In genomic region chr3:139427283-139428060, GRCh38 we compare ENCODE assay signal across 8 cellular contexts. TPM values are rescaled to one million over a fixed set of nuclear protein-coding genes. Genes with fewer than 3 reads are reported as not detected.
DNase-seq lines count a peak whose midpoint lies in the region; ATAC-seq, FAIRE-seq and TF ChIP-seq lines count a peak whose summit lies in the region.

No MANE protein-coding gene starts in this region.

- TF ChIP-seq RAD21 in A549 (conservative IDR thresholded peaks at IDR 0.05 in 1 of 2, IDR thresholded peaks at IDR 0.05 in 1 of 2) = peak; percentile 70 to 76

- no peaks in the 10 kb centered on the region for H3K4me1 ChIP-seq in A549
- H3K4me1 ChIP-seq in naive thymus-derived CD4-positive, alpha-beta T cell (ENCODE audit: control insufficient read depth in 2 of 2, insufficient read depth in 2 of 2, low read length in 2 of 2) = no peaks in the 10 kb centered on the region

- peaks cover 0 to 29% (median 6%) of the 10 kb centered on the region in 5 donors for H3K36me3 Mint-ChIP-seq in naive thymus-derived CD4-positive, alpha-beta T cell

- H3K27ac Mint-ChIP-seq in naive thymus-derived CD4-positive, alpha-beta T cell = no peak overlapping the region

- CTCF ChIA-PET in A549 (lab: Yijun Ruan, JAX) = interaction anchor here (0.6 to 3.0 kb wide), 22 partner anchors 10 to 1437 kb away, joined by 3 to 37 read pairs (median 3); no protein-coding TSS in a partner anchor
- CTCF ChIA-PET in naive thymus-derived CD4-positive, alpha-beta T cell (lab: Charles Lee) = no interaction called here

- ATAC-seq in A549 = peak; percentile 84 to 88
- ATAC-seq in HG02678 (IDR thresholded peaks at IDR 0.05; ENCODE audit: unreplicated experiment) = peak; percentile 76
- peak; percentile 68 for ATAC-seq in naive thymus-derived CD4-positive, alpha-beta T cell
- no peak for ATAC-seq in HG03457 (IDR thresholded peaks at IDR 0.05; ENCODE audit: unreplicated experiment)

- no peaks in the 10 kb centered on the region for H3K9me3 Mint-ChIP-seq in naive thymus-derived CD4-positive, alpha-beta T cell

- H3K36me3 ChIP-seq in naive thymus-derived CD4-positive, alpha-beta T cell (ENCODE audit: control insufficient read depth in 2 of 3, insufficient read depth in 3 of 3, low read length in 3 of 3) = no peaks in the 10 kb centered on the region

- no peak overlapping the region for H3K4me2 ChIP-seq in A549

- intact Hi-C loops in naive thymus-derived CD4-positive, alpha-beta T cell (cut with micrococcal nuclease) = loop anchor here in 1 of 2 donors (5.0 to 10.0 kb wide), 4 partner anchors 200 to 1765 kb away; partner anchors contain the start of gene CLSTN2

- H3K27ac ChIP-seq in A549 = no peak overlapping the region
- no peak overlapping the region for H3K27ac ChIP-seq in naive thymus-derived CD4-positive, alpha-beta T cell (ENCODE audit: low read depth, low read length)

- TF ChIP-seq POLR2A in A549 (IDR thresholded peaks at IDR 0.05; ENCODE audit: low read length) = no peak
- TF ChIP-seq POLR2A in GM12892 (IDR thresholded peaks at IDR 0.05; ENCODE audit: low read depth, low read length) = no peak
- no peak for TF ChIP-seq POLR2A in erythroblast (IDR thresholded peaks at IDR 0.05; ENCODE audit: low read length)

- H3K9me3 ChIP-seq in A549 = no peaks in the 10 kb centered on the region
- H3K9me3 ChIP-seq in naive thymus-derived CD4-positive, alpha-beta T cell (ENCODE audit: control insufficient read depth in 2 of 3, low read length in 3 of 3) = no peaks in the 10 kb centered on the region

- FAIRE-seq in A549 (lab: Jason Lieb, UNC) = no peak
- peak; percentile 77 for FAIRE-seq in GM12892 (lab: Jason Lieb, UNC)

- no peak overlapping the region for H3K4me3 ChIP-seq in A549
- no peak overlapping the region for H3K4me3 ChIP-seq in naive thymus-derived CD4-positive, alpha-beta T cell (ENCODE audit: low read length)

- H3K4me1 Mint-ChIP-seq in naive thymus-derived CD4-positive, alpha-beta T cell = no peaks in the 10 kb centered on the region

- H3K27me3 ChIP-seq in naive thymus-derived CD4-positive, alpha-beta T cell (ENCODE audit: control insufficient read depth in 2 of 2, insufficient read depth in 2 of 2, low read length in 2 of 2) = no peaks in the 10 kb centered on the region

- DNase-seq in A549 (ENCODE audit: low read depth in 1 of 2, low spot score in 1 of 2) (peak; percentile 49 to 60), GM12892 (ENCODE audit: insufficient read length) (peak; percentile 12), NCI-H1436 (lab: John Stamatoyannopoulos, UW) (peak; percentile 93), SK-N-DZ (ENCODE audit: low spot score) (peak; percentile 72), erythroblast (lab: John Stamatoyannopoulos, UW) (peak; percentile 61 to 74)
- peak in 6 of 9 donors; percentile 20 to 59 (median 47) for DNase-seq in naive thymus-derived CD4-positive, alpha-beta T cell

- H3K27me3 Mint-ChIP-seq in naive thymus-derived CD4-positive, alpha-beta T cell = no peaks in the 10 kb centered on the region

- POLR2A ChIA-PET in A549 (lab: Yijun Ruan, JAX) = no interaction called here
- POLR2A ChIA-PET in naive thymus-derived CD4-positive, alpha-beta T cell (lab: Charles Lee) = no interaction called here

- no peak overlapping the region for H3K4me3 Mint-ChIP-seq in naive thymus-derived CD4-positive, alpha-beta T cell

- TF ChIP-seq CTCF in A549 (IDR thresholded peaks at IDR 0.05) = peak; percentile 71

- TF ChIP-seq EP300 in A549 (IDR thresholded peaks at IDR 0.05) = no peak

- 53% methylated on average over 7 of the region's 7 CpGs for WGBS in A549 (ENCODE audit: missing lambda C conversion rate)

TF ChIP-seq in A549, 52 proteins besides CTCF, POLR2A, EP300 and RAD21:
- TF ChIP-seq CBX8 (IDR thresholded peaks at IDR 0.05) = no peak
- TF ChIP-seq CEBPB (IDR thresholded peaks at IDR 0.05) = peak; percentile 52 to 82; a peak in 3 of 4 replicates
- no peak for TF ChIP-seq PHF8 (IDR thresholded peaks at IDR 0.05; ENCODE audit: borderline replicate concordance, low read depth)
- peak; percentile 66; the same call in 2 of the 3 replicates for TF ChIP-seq SMC3 (IDR thresholded peaks at IDR 0.05)

RNA-seq across cellular contexts. Expression of gene COPB2, which starts 38.0 kb away (rescaled TPM):
- polyA plus RNA-seq in A549 (2011; rRNA removed) = 107 and 124 TPM in 2 replicates
- polyA plus RNA-seq in A549 (2012; cell fraction: cytosol; rRNA removed) = 28.1 and 31.0 TPM in 2 replicates
- 18.3 and 31.8 TPM in 2 replicates for polyA plus RNA-seq in A549 (2012; cell fraction: nucleus; rRNA removed)
- polyA plus RNA-seq in A549 (2017; fragmentation: RNase III; extraction: RNeasy Plus Mini Kit Qiagen cat#74134 plus additional on column Dnase treatment) = 100 to 112 TPM (median 109 TPM) in 3 replicates
- polyA minus RNA-seq in A549 (2011; rRNA and poly(A)+ RNA removed) = 83.8 and 84.8 TPM in 2 replicates
- polyA plus RNA-seq in GM12892 (2012; ENCODE audit: missing spikeins) = 66.6 TPM
- 69.3 and 80.8 TPM in 2 replicates for polyA plus RNA-seq in SK-N-DZ (2014; cell fraction: cytosol; rRNA removed)
- 44.1 and 49.7 TPM in 2 replicates for polyA plus RNA-seq in SK-N-DZ (2014; cell fraction: nucleus; rRNA removed)
- total RNA-seq in naive thymus-derived CD4-positive, alpha-beta T cell = 100 to 1,000 TPM in 1 of 5 experiments, 10 to 100 TPM in 4; 23.5 to 109 (median 64.5) TPM
- 10 to 100 TPM; 45.0 to 73.1 TPM for polyA plus RNA-seq in naive thymus-derived CD4-positive, alpha-beta T cell

RNA-seq across cellular contexts. Expression of gene RBP2, which starts 48.8 kb away (rescaled TPM):
- polyA plus RNA-seq in A549 (2011; rRNA removed) (not detected in 2 replicates), A549 (2017; fragmentation: RNase III; extraction: RNeasy Plus Mini Kit Qiagen cat#74134 plus additional on column Dnase treatment) (not detected in 3 replicates)
- not detected in 2 replicates for polyA plus RNA-seq in A549 (2012; cell fraction: cytosol; rRNA removed)
- not detected in 2 replicates for polyA plus RNA-seq in A549 (2012; cell fraction: nucleus; rRNA removed)
- polyA minus RNA-seq in A549 (2011; rRNA and poly(A)+ RNA removed) = not detected in 2 replicates
- not detected for polyA plus RNA-seq in GM12892 (2012; ENCODE audit: missing spikeins)
- not detected in 2 replicates for polyA plus RNA-seq in SK-N-DZ (2014; cell fraction: cytosol; rRNA removed)
- polyA plus RNA-seq in SK-N-DZ (2014; cell fraction: nucleus; rRNA removed) = not detected in 2 replicates
- total RNA-seq in naive thymus-derived CD4-positive, alpha-beta T cell = not detected
- polyA plus RNA-seq in naive thymus-derived CD4-positive, alpha-beta T cell = not detected

Comparison
In these comparisons a context has a peak if more than half of its experiments do, and no peak if none do; other contexts are left out.
1. DNase-seq: peak in every context shown above with its lines; median percentile 93 in NCI-H1436; 72 in SK-N-DZ; 68 in erythroblast; 54 in A549; 47 in naive thymus-derived CD4-positive, alpha-beta T cell; 12 in GM12892.